ENCODE assay signal across 20 cellular contexts in the genomic region with DNA sequence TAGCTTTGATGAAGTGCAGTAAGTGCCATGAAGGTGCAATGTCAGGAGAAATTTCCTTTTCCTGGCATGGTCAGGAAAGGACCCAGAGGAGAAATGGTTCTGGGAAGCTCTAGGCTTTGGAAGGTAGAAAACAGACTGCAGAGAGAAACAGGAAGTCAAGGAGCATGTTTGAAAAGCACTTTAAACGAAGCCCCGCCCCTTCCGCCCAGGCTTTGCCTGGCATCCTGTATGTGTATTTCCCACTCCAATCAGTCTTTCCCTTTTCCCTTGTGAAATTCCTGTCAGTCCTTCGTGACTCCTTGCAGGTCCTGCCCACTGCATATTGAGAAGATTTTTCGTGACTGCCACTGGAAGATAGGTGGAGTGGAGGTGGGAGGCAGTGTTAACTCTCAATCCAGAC.
DNase-seq lines count a peak whose midpoint lies in the region; ATAC-seq and TF ChIP-seq lines count a peak whose summit lies in the region.
"Had no signal": no experiment of that assay in that cellular context is flagged by ENCODE, and none has a peak within 500 bp of the region (broad histone marks: within the 10 kb centered on the region; RNA-seq: fewer than 3 reads in every experiment).

No MANE protein-coding gene starts in this region.

- DNase-seq in ELF-1 (ENCODE audit: low read depth, low spot score) (peak; percentile 4), M059J (ENCODE audit: low read depth) (peak; percentile 26), dermis blood vessel endothelial cell (peak; percentile 76), neural progenitor cell (ENCODE audit: low spot score) (no peak), SIG-M5 (lab: John Stamatoyannopoulos, UW) (no peak)
- DNase-seq in activated CD4-positive, CD25-positive, alpha-beta regulatory T cell (lab: John Stamatoyannopoulos, UW): no peak
- DNase-seq: NCI-H1694 treated with DMSO at 0.1 percent for 48 hours, NCI-H526, T-cell, tibial artery had no signal

- H3K27ac Mint-ChIP-seq in neural progenitor cell: peak overlapping the region; percentile 85
- H3K27ac Mint-ChIP-seq: activated T-helper 17 cell treated with anti-CD3 and anti-CD28 coated beads, Interleukin-2, amount 50 U/mL, for 72 hours; memory B cell; nephron; progenitor cell of endocrine pancreas; stimulated activated memory B cell treated with anti-CD40 and anti-IgM and Interleukin-4, amounts not matched to agents 10 μg/mL and 1 μg/mL and 100 μg/mL, for 72 hours; T-cell had no signal

- H3K4me2 ChIP-seq in neural progenitor cell: no peak overlapping the region
- H3K4me2 ChIP-seq: BLaER1 had no signal

- H3K36me3 Mint-ChIP-seq in neural progenitor cell: peaks cover 6% of the 10 kb centered on the region
- H3K36me3 Mint-ChIP-seq: memory B cell; stimulated activated memory B cell treated with anti-CD40 and anti-IgM and Interleukin-4, amounts not matched to agents 10 μg/mL and 1 μg/mL and 100 μg/mL, for 72 hours; T-cell had no signal

- no peaks in the 10 kb centered on the region for H3K27me3 ChIP-seq in neural progenitor cell
- H3K27me3 ChIP-seq: BLaER1, breast epithelium, esophagus muscularis mucosa, tibial artery had no signal

- no peak overlapping the region for H3K4me3 ChIP-seq in neural progenitor cell
- H3K4me3 ChIP-seq: BLaER1, breast epithelium, esophagus muscularis mucosa, tibial artery had no signal

- H3K27me3 Mint-ChIP-seq in neural progenitor cell (ENCODE audit: insufficient read depth, low read depth): no peaks in the 10 kb centered on the region
- H3K27me3 Mint-ChIP-seq: memory B cell; progenitor cell of endocrine pancreas; stimulated activated memory B cell treated with anti-CD40 and anti-IgM and Interleukin-4, amounts not matched to agents 10 μg/mL and 1 μg/mL and 100 μg/mL, for 72 hours; T-cell had no signal

- H2AFZ ChIP-seq in neural progenitor cell (replicated peaks): peak overlapping the region; percentile 43

- H3K9me3 ChIP-seq in neural progenitor cell (ENCODE audit: low read depth): no peaks in the 10 kb centered on the region
- H3K9me3 ChIP-seq: breast epithelium, esophagus muscularis mucosa had no signal

- no peaks in the 10 kb centered on the region for H3K4me1 ChIP-seq in neural progenitor cell
- H3K4me1 ChIP-seq: BLaER1, breast epithelium, esophagus muscularis mucosa, tibial artery had no signal

- H3K4me1 Mint-ChIP-seq in neural progenitor cell: peaks cover 30% of the 10 kb centered on the region
- H3K4me1 Mint-ChIP-seq: activated T-helper 17 cell treated with anti-CD3 and anti-CD28 coated beads, Interleukin-2, amount 50 U/mL, for 72 hours; memory B cell; nephron; stimulated activated memory B cell treated with anti-CD40 and anti-IgM and Interleukin-4, amounts not matched to agents 10 μg/mL and 1 μg/mL and 100 μg/mL, for 72 hours; T-cell had no signal

- no peak overlapping the region for H3K27ac ChIP-seq in neural progenitor cell
- H3K27ac ChIP-seq: BLaER1, breast epithelium, esophagus muscularis mucosa, tibial artery had no signal

- H3K4me3 Mint-ChIP-seq in neural progenitor cell: no peak overlapping the region
- H3K4me3 Mint-ChIP-seq: activated T-helper 17 cell treated with anti-CD3 and anti-CD28 coated beads, Interleukin-2, amount 50 U/mL, for 72 hours; memory B cell; nephron; stimulated activated memory B cell treated with anti-CD40 and anti-IgM and Interleukin-4, amounts not matched to agents 10 μg/mL and 1 μg/mL and 100 μg/mL, for 72 hours; T-cell had no signal

- ATAC-seq in GM18907 (IDR thresholded peaks at IDR 0.05; ENCODE audit: unreplicated experiment): no peak
- ATAC-seq: activated T-helper 17 cell treated with anti-CD3 and anti-CD28 coated beads, Interleukin-2, amount 50 U/mL, for 72 hours; HCT116; stimulated activated memory B cell treated with anti-CD40 and anti-IgM and Interleukin-4, amounts not matched to agents 10 μg/mL and 1 μg/mL and 100 μg/mL, for 72 hours; T-cell had no signal

- no peaks in the 10 kb centered on the region for H4K20me1 ChIP-seq in neural progenitor cell (ENCODE audit: low read depth)
- H4K20me1 ChIP-seq: BLaER1 had no signal

- no peak overlapping the region for H3K9ac ChIP-seq in neural progenitor cell
- H3K9ac ChIP-seq: BLaER1 had no signal

- H3K79me2 ChIP-seq in neural progenitor cell (ENCODE audit: low read depth): no peaks in the 10 kb centered on the region

- no peaks in the 10 kb centered on the region for H3F3A ChIP-seq in neural progenitor cell (ENCODE audit: low read depth)

- H3K9me3 Mint-ChIP-seq in neural progenitor cell: peaks cover 24% of the 10 kb centered on the region

- TF ChIP-seq CTCF in neural progenitor cell (IDR thresholded peaks at IDR 0.05): no peak

- no peaks in the 10 kb centered on the region for H3K36me3 ChIP-seq in neural progenitor cell
- H3K36me3 ChIP-seq: BLaER1, breast epithelium, esophagus muscularis mucosa, tibial artery had no signal

Comparison
In these comparisons a context has a peak if more than half of its experiments do, and no peak if none do; other contexts are left out.
1. DNase-seq: peak in ELF-1 (single experiment), M059J (single experiment) and dermis blood vessel endothelial cell (single experiment); none in neural progenitor cell (single experiment), SIG-M5 (single experiment) and activated CD4-positive, CD25-positive, alpha-beta regulatory T cell (0 of 4).